In genomic region chr1:220526294-220526693, GRCh38 we compare ENCODE assay signal across 16 cellular contexts. TPM values are rescaled to one million over a fixed set of nuclear protein-coding genes. Genes with fewer than 3 reads are reported as not detected.
A peak's percentile ranks its signal among the peaks of the same experiment; 100 is the strongest.
DNase-seq lines count a peak whose midpoint lies in the region; ATAC-seq, FAIRE-seq and TF ChIP-seq lines count a peak whose summit lies in the region.
"Had no signal": no experiment of that assay in that cellular context is flagged by ENCODE, and none has a peak within 500 bp of the region (broad histone marks: within the 10 kb centered on the region; RNA-seq: fewer than 3 reads in every experiment).

No MANE protein-coding gene starts in this region.

- no peaks in the 10 kb centered on the region for H3F3A ChIP-seq in PC-9 (ENCODE audit: insufficient read depth, low read depth)

- H3K4me1 Mint-ChIP-seq in H9: peaks cover 22 to 28% of the 10 kb centered on the region in 2 experiments

- no peaks in the 10 kb centered on the region for H3K36me3 ChIP-seq in keratinocyte (ENCODE audit: control insufficient read depth in 2 of 2, extremely low read depth in 1 of 2, insufficient read depth in 2 of 2, low read length in 2 of 2)
- H3K36me3 ChIP-seq in upper lobe of left lung: no peaks in the 10 kb centered on the region
- no peaks in the 10 kb centered on the region for H3K36me3 ChIP-seq in mucosa of descending colon (ENCODE audit: low read depth)
- no peaks in the 10 kb centered on the region for H3K36me3 ChIP-seq in PC-9 (ENCODE audit: low read depth)

- no peak overlapping the region for H2BK15ac ChIP-seq in H9 (ENCODE audit: low read depth, low read length)

- no peaks in the 10 kb centered on the region for H4K20me1 ChIP-seq in H9 (ENCODE audit: control insufficient read depth, insufficient read depth, insufficient read length)
- no peaks in the 10 kb centered on the region for H4K20me1 ChIP-seq in keratinocyte (ENCODE audit: control insufficient read depth, extremely low read depth, insufficient read depth, low read length)
- no peaks in the 10 kb centered on the region for H4K20me1 ChIP-seq in PC-9 (ENCODE audit: insufficient read depth)

- H3K9ac ChIP-seq in H9 (ENCODE audit: extremely low read depth, insufficient read length, low read length) (no peak overlapping the region), keratinocyte (ENCODE audit: control insufficient read depth, extremely low read depth, insufficient read depth, low read length) (no peak overlapping the region)
- H3K9ac ChIP-seq: parathyroid adenoma had no signal

- POLR2A ChIA-PET in PC-9 (lab: Charles Lee; ENCODE audit: unreplicated experiment): interaction anchor here (0.5 kb wide), 1 partner anchor 125 kb away, joined by 6 read pairs; no protein-coding TSS in a partner anchor

- dilution Hi-C loops in keratinocyte (cut with MboI; ENCODE audit: extremely low pct_ligation_motif_present, low sequenced_read_pairs): no loop called here

- H3K27ac Mint-ChIP-seq in H9: no peak overlapping the region
- H3K27ac Mint-ChIP-seq: activated naive CD8-positive, alpha-beta T cell; CD4-positive, CD25-positive, alpha-beta regulatory T cell had no signal

- no peak overlapping the region for H2AK5ac ChIP-seq in H9 (ENCODE audit: insufficient read length, low read length)

- CTCF ChIA-PET in PC-9 (lab: Charles Lee): interaction anchor here (0.6 to 1.5 kb wide), 2 partner anchors 230 to 250 kb away, joined by 3 read pairs; no protein-coding TSS in a partner anchor

- TF ChIP-seq POLR2A in upper lobe of left lung (IDR thresholded peaks at IDR 0.05): no peak

- peaks cover 8% of the 10 kb centered on the region; the same call in 1 of the 2 replicates for H3K79me2 ChIP-seq in H9 (ENCODE audit: insufficient read depth, low read length)
- peaks cover 29% of the 10 kb centered on the region for H3K79me2 ChIP-seq in keratinocyte (ENCODE audit: control insufficient read depth, insufficient read depth, low read length)
- H3K79me2 ChIP-seq in PC-9 (ENCODE audit: low read depth): no peaks in the 10 kb centered on the region
- H3K79me2 ChIP-seq: parathyroid adenoma had no signal

- H3K14ac ChIP-seq in H9 (ENCODE audit: insufficient read depth, low read length): no peak overlapping the region

- TF ChIP-seq CTCF in C4-2B (conservative IDR thresholded peaks at IDR 0.05) (peak; percentile 12), H9 (conservative IDR thresholded peaks at IDR 0.05) (peak; percentile 63), keratinocyte (optimal IDR thresholded peaks at IDR 0.05 in 1 of 3, IDR thresholded peaks at IDR 0.05 in 1 of 3, conservative IDR thresholded peaks at IDR 0.05 in 1 of 3; ENCODE audit: extremely low read depth in 1 of 3, insufficient read depth in 2 of 3, low read length in 3 of 3) (peak in 2 of 3 experiments; percentile 17 to 35), upper lobe of left lung (IDR thresholded peaks at IDR 0.05) (no peak), mucosa of descending colon (IDR thresholded peaks at IDR 0.05) (no peak), PC-9 (conservative IDR thresholded peaks at IDR 0.05) (no peak)

- H3K9me2 ChIP-seq in PC-9 (ENCODE audit: insufficient read depth): no peaks in the 10 kb centered on the region

- no peak overlapping the region for H4K91ac ChIP-seq in H9 (ENCODE audit: insufficient read length, low read depth, low read length)

- H3K27ac ChIP-seq in C4-2B (no peak overlapping the region), H9 (ENCODE audit: insufficient read length, low read depth, low read length) (no peak overlapping the region), keratinocyte (ENCODE audit: control insufficient read depth, insufficient read depth, low read length) (no peak overlapping the region), upper lobe of left lung (no peak overlapping the region), PC-9 (no peak overlapping the region)
- H3K27ac ChIP-seq: parathyroid adenoma had no signal

- H3K4me3 Mint-ChIP-seq in H9: 0 out of 5 replicates have a peak overlapping the region, but pooled peaks of 1 of the 2 experiments have one; percentile 87

- DNase-seq in H9: peak; percentile 43
- peak; percentile 29 for DNase-seq in astrocyte of the hippocampus (ENCODE audit: low read depth, low spot score)
- DNase-seq in keratinocyte (ENCODE audit: low read depth, low spot score): no peak
- no peak for DNase-seq in upper lobe of left lung
- no peak for DNase-seq in NCI-H1436 treated with DMSO at 0.1 percent for 48 hours (lab: John Stamatoyannopoulos, UW)
- DNase-seq in mucosa of descending colon: no peak
- no peak for DNase-seq in PC-9
- DNase-seq: CD4-positive, CD25-positive, alpha-beta regulatory T cell; dorsolateral prefrontal cortex; NCI-H1105; stimulated activated CD4-positive, alpha-beta T cell treated with anti-CD3 and anti-CD28 coated beads, Interleukin-2, amount 100 ng/mL, for 24 hours; stimulated activated naive CD4-positive, alpha-beta T cell had no signal

- no peak overlapping the region for H3K4ac ChIP-seq in H9 (ENCODE audit: low read depth, low read length)

- WGBS in H9 (ENCODE audit: extremely low coverage, insufficient read length, low lambda C conversion rate): no CpG with 5 or more reads among the region's 7 CpGs
- WGBS in upper lobe of left lung, 2 donors: 56 to 60% methylated on average over 7 of the region's 7 CpGs

- no peak overlapping the region for H2BK20ac ChIP-seq in H9 (ENCODE audit: low read depth, low read length, poor library complexity, severe bottlenecking)

- H3K9me3 ChIP-seq in H9 (ENCODE audit: control insufficient read depth, low read depth, low read length): no peaks in the 10 kb centered on the region
- H3K9me3 ChIP-seq in keratinocyte (ENCODE audit: control insufficient read depth, low read depth, low read length): no peaks in the 10 kb centered on the region
- no peaks in the 10 kb centered on the region for H3K9me3 ChIP-seq in upper lobe of left lung
- no peaks in the 10 kb centered on the region for H3K9me3 ChIP-seq in mucosa of descending colon
- H3K9me3 ChIP-seq in PC-9 (ENCODE audit: insufficient read depth, low read depth): no peaks in the 10 kb centered on the region

- no peak overlapping the region for H3K56ac ChIP-seq in H9 (ENCODE audit: insufficient read length, low read depth, low read length)

- H3K27me3 Mint-ChIP-seq in H9 (ENCODE audit: low read depth): peaks cover 6% of the 10 kb centered on the region

- ATAC-seq in upper lobe of left lung (ENCODE audit: low FRiP score in 2 of 2) (no peak), mucosa of descending colon (no peak)

- H3K23me2 ChIP-seq in H9 (ENCODE audit: insufficient read length, low read depth, low read length, poor library complexity, severe bottlenecking): peaks cover 14% of the 10 kb centered on the region

- H3K9me3 Mint-ChIP-seq in H9: no peaks in the 10 kb centered on the region; a peak in 1 of 5 replicates

- H3K4me2 ChIP-seq in H9 (ENCODE audit: insufficient read depth, insufficient read length, low read length) (no peak overlapping the region), keratinocyte (ENCODE audit: control insufficient read depth, extremely low read depth, insufficient read depth, low read depth, low read length) (no peak overlapping the region), PC-9 (no peak overlapping the region)

- no peak overlapping the region for H2BK120ac ChIP-seq in H9 (ENCODE audit: low read depth, low read length, poor library complexity, severe bottlenecking)

- no peak for FAIRE-seq in keratinocyte (lab: Jason Lieb, UNC)

- H3K23ac ChIP-seq in H9 (ENCODE audit: insufficient read length, low read depth, low read length): no peak overlapping the region

- H3K4me1 ChIP-seq in H9 (ENCODE audit: insufficient read depth, low read length) (no peaks in the 10 kb centered on the region), keratinocyte (ENCODE audit: control insufficient read depth, extremely low read depth, insufficient read depth, low read length) (peaks cover 12% of the 10 kb centered on the region), upper lobe of left lung (peaks cover 9 to 27% (median 19%) of the 10 kb centered on the region in 4 donors), mucosa of descending colon (ENCODE audit: low read depth) (peaks cover 3% of the 10 kb centered on the region), PC-9 (replicated peaks; ENCODE audit: insufficient read depth) (peaks cover 45% of the 10 kb centered on the region)
- H3K4me1 ChIP-seq: parathyroid adenoma had no signal

- no peak overlapping the region for H3T11ph ChIP-seq in H9 (ENCODE audit: low read length)

- no peak overlapping the region for H3K4me3 ChIP-seq in keratinocyte (ENCODE audit: control insufficient read depth in 2 of 3, extremely low read depth in 1 of 3, insufficient read depth in 2 of 3, low read depth in 1 of 3, low read length in 3 of 3)
- H3K4me3 ChIP-seq in upper lobe of left lung: no peak overlapping the region
- no peak overlapping the region for H3K4me3 ChIP-seq in mucosa of descending colon
- no peak overlapping the region for H3K4me3 ChIP-seq in PC-9

- H3K36me3 Mint-ChIP-seq in H9 (ENCODE audit: insufficient read depth in 1 of 3, low read depth in 3 of 3): no peaks in the 10 kb centered on the region
- H3K36me3 Mint-ChIP-seq: activated naive CD8-positive, alpha-beta T cell; CD4-positive, CD25-positive, alpha-beta regulatory T cell had no signal

- H2BK5ac ChIP-seq in H9 (ENCODE audit: insufficient read length, low read length): no peak overlapping the region

- no peaks in the 10 kb centered on the region for H3K79me1 ChIP-seq in H9 (ENCODE audit: insufficient read depth, low read depth, low read length, poor library complexity, severe bottlenecking)

- no peak overlapping the region for H4K5ac ChIP-seq in H9 (ENCODE audit: insufficient read length, low read depth, low read length)

- H3K27me3 ChIP-seq in H9 (ENCODE audit: insufficient read depth, low read length) (no peaks in the 10 kb centered on the region), keratinocyte (ENCODE audit: control insufficient read depth, extremely low read depth, insufficient read depth, low read length) (no peaks in the 10 kb centered on the region), upper lobe of left lung (peaks cover 0 to 22% (median 11%) of the 10 kb centered on the region in 4 donors), PC-9 (ENCODE audit: insufficient read depth, low read depth) (no peaks in the 10 kb centered on the region)

- TF ChIP-seq EP300 in upper lobe of left lung (IDR thresholded peaks at IDR 0.05): no peak

- no peak overlapping the region for H3K18ac ChIP-seq in H9 (ENCODE audit: insufficient read length, low read depth, low read length)

- no peak overlapping the region for H2BK12ac ChIP-seq in H9 (ENCODE audit: insufficient read length, low read depth, low read length)

- no TSS peak for BruUV-seq in PC-9 (replicated peaks; lab: Mats Ljungman, UMichigan)

- no peaks in the 10 kb centered on the region for H3K9me1 ChIP-seq in keratinocyte (ENCODE audit: control insufficient read depth, extremely low read depth, insufficient read depth, low read length)

- H2AFZ ChIP-seq in H9 (ENCODE audit: low read length) (no peak overlapping the region), keratinocyte (ENCODE audit: control insufficient read depth, low read length) (no peak overlapping the region), PC-9 (no peak overlapping the region)

- intact Hi-C loops in mucosa of descending colon (cut with DNase I, micrococcal nuclease): no loop called here
- intact Hi-C loops in PC-9 (cut with micrococcal nuclease; ENCODE audit: unreplicated experiment): loop anchor here (5.0 kb wide), 2 partner anchors 229 to 251 kb away; no protein-coding TSS in a partner anchor

- no peak overlapping the region for H4K8ac ChIP-seq in H9 (replicated peaks; ENCODE audit: insufficient read length, low read depth, low read length)

RNA-seq across cellular contexts. Expression of gene MARK1, which starts 1.6 kb away (rescaled TPM):
- total RNA-seq in H9 (2021): 17.5 and 17.8 TPM in 2 replicates
- polyA plus RNA-seq in keratinocyte: 6.1 to 11.3 TPM (median 8.4 TPM) in 3 replicates
- polyA plus RNA-seq in keratinocyte (2011; ENCODE audit: low read depth): 13.5 TPM
- polyA plus RNA-seq in keratinocyte (2011; cell fraction: cytosol; rRNA removed): 9.4 and 10.4 TPM in 2 replicates
- 13.5 and 18.8 TPM in 2 replicates for polyA plus RNA-seq in keratinocyte (2011; cell fraction: nucleus; rRNA removed)
- 8.8 and 10.9 TPM in 2 replicates for polyA plus RNA-seq in keratinocyte (2012; ENCODE audit: low replicate concordance)
- 3.4 to 5.9 TPM (median 5.2 TPM) in 3 replicates for polyA minus RNA-seq in keratinocyte
- polyA minus RNA-seq in keratinocyte (2011; cell fraction: cytosol; rRNA and poly(A)+ RNA removed): 7.7 TPM
- 10.2 and 23.0 TPM in 2 replicates for polyA minus RNA-seq in keratinocyte (2011; cell fraction: nucleus; rRNA and poly(A)+ RNA removed)
- total RNA-seq in upper lobe of left lung: 1 to 10 TPM; 1.0 to 3.6 (median 1.8) TPM
- total RNA-seq in mucosa of descending colon: 10 to 100 TPM in 1 of 3 donors, 1 to 10 TPM in 2; 1.4 to 11.2 (median 1.8) TPM
- 0.93 and 1.9 TPM in 2 replicates for total RNA-seq in PC-9 (2021)
- total RNA-seq: CD4-positive, CD25-positive, alpha-beta regulatory T cell; OCI-LY7 had no signal

Comparison
In these comparisons a context has a peak if more than half of its experiments do, and no peak if none do; other contexts are left out.
1. CTCF ChIP-seq: peak in C4-2B (single experiment), H9 (single experiment) and keratinocyte (2 of 3); none in upper lobe of left lung (0 of 6), mucosa of descending colon (single experiment) and PC-9 (single experiment).
2. DNase-seq: peak in H9 (single experiment) and astrocyte of the hippocampus (single experiment); none in keratinocyte (single experiment), upper lobe of left lung (0 of 2), NCI-H1436 treated with DMSO at 0.1 percent for 48 hours (single experiment), mucosa of descending colon (0 of 3) and PC-9 (0 of 2).